9 cellular contexts compared by ENCODE assay signal in the genomic region with DNA sequence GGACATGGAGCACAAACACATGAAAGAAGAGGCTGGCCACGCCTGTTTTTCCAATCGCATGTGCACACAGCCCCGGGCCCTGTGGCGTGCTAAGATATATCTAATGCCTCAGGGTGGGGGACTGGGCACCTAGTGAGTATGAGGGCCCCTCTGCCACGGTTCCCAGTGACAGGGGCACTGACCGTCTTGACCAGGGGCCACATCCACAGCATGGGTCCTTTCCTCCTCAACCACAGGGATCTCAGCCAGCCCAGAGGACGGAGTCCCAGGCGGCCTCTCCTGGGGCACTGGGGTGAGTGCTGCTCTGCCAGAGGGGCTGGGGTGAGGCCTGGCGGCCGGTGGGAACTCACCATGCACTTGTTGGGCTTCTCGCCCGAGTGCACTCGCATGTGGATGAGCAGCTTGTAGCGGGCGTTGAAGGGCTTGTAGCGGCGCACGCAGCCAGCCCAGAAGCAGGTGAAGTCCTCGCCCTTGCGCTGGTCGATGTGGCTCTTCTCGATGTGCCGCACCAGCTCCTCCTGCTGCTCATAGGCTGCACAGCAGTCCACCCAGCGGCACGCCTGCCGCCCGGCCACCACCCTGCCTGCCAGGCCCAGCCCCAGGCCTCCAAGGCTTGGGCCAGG.
DNase-seq lines count a peak whose midpoint lies in the region; ATAC-seq, FAIRE-seq and TF ChIP-seq lines count a peak whose summit lies in the region.
"Had no signal": no experiment of that assay in that cellular context is flagged by ENCODE, and none has a peak within 500 bp of the region (broad histone marks: within the 10 kb centered on the region; RNA-seq: fewer than 3 reads in every experiment).

No MANE protein-coding gene starts in this region.

- H3K14ac ChIP-seq in H1 (ENCODE audit: insufficient read length) = no peak overlapping the region

- H4K20me1 ChIP-seq in Karpas-422 (ENCODE audit: insufficient read depth, low read depth, low read length) (0 out of 2 replicates have a peak, but pooled peaks cover 3% of the 10 kb centered on the region), H1 (replicated peaks in 1 of 2; ENCODE audit: control insufficient read depth in 1 of 2, insufficient read depth in 2 of 2, low read length in 2 of 2) (no peaks in the 10 kb centered on the region)

- H3K4me1 ChIP-seq in Karpas-422 (ENCODE audit: low read length) (no peaks in the 10 kb centered on the region), H1 (replicated peaks in 1 of 4; ENCODE audit: control insufficient read depth in 3 of 4, insufficient read depth in 4 of 4, low read length in 3 of 4) (peaks cover 0 to 7% (median 5%) of the 10 kb centered on the region in 4 experiments; a peak in 5 of 7 replicates)

- peak; percentile 45 for FAIRE-seq in H1 (lab: Jason Lieb, UNC)

- no peak overlapping the region for H2AK5ac ChIP-seq in H1 (ENCODE audit: low read depth, low read length)

- no peak for ATAC-seq in GM21723 (IDR thresholded peaks at IDR 0.05; ENCODE audit: unreplicated experiment)
- ATAC-seq: naive thymus-derived CD8-positive, alpha-beta T cell had no signal

- peak overlapping the region; percentile 73 for H3K4ac ChIP-seq in H1 (replicated peaks; ENCODE audit: insufficient read length, low read depth, low read length)

- no peaks in the 10 kb centered on the region for H3K27me3 ChIP-seq in Karpas-422 (ENCODE audit: low read length)
- H3K27me3 ChIP-seq in H1 (replicated peaks in 1 of 4; ENCODE audit: control insufficient read depth in 3 of 4, extremely low read depth in 1 of 4, insufficient read depth in 3 of 4, low read length in 3 of 4) = peaks cover 0 to 7% (median 1%) of the 10 kb centered on the region in 4 experiments; a peak in 4 of 7 replicates

- TF ChIP-seq EP300 in H1 (IDR thresholded peaks at IDR 0.05; ENCODE audit: borderline replicate concordance in 1 of 2, low read depth in 2 of 2, low read length in 2 of 2) = no peak

- H3K27ac ChIP-seq in Karpas-422 (ENCODE audit: low read length) (no peak overlapping the region), H1 (ENCODE audit: low read depth, low read length) (no peak overlapping the region)

- H3K23me2 ChIP-seq in H1 (ENCODE audit: low read depth, low read length) = no peaks in the 10 kb centered on the region

- H3K9me3 ChIP-seq in Karpas-422 (ENCODE audit: low read length) (no peaks in the 10 kb centered on the region), H1 (ENCODE audit: insufficient read depth in 2 of 2, low read depth in 1 of 2, low read length in 1 of 2) (no peaks in the 10 kb centered on the region)

- H4K91ac ChIP-seq in H1 (replicated peaks; ENCODE audit: insufficient read length, low read length) = peak overlapping the region; percentile 63

- CTCF ChIA-PET in H1 (lab: Charles Lee; ENCODE audit: partially characterized antibody) (interaction anchor here (0.6 to 17.1 kb wide), 48 partner anchors 8 to 240 kb away, joined by 3 to 264 read pairs (median 5); no protein-coding TSS in a partner anchor), HEK293T (lab: Yijun Ruan, JAX) (interaction anchor here (0.6 kb wide), 1 partner anchor 123 kb away, joined by 3 read pairs; no protein-coding TSS in a partner anchor)

- no peak overlapping the region; the same call in 1 of the 2 replicates for H2BK12ac ChIP-seq in H1 (ENCODE audit: low read depth, low read length)

- no peak overlapping the region for H3K23ac ChIP-seq in H1 (ENCODE audit: insufficient read length)

- H3K4me2 ChIP-seq in Karpas-422 (ENCODE audit: low read depth, low read length, poor library complexity, severe bottlenecking) = no peak overlapping the region
- H3K4me2 ChIP-seq in H1 (ENCODE audit: insufficient read depth in 1 of 2, low read depth in 2 of 2, low read length in 2 of 2) = no peak overlapping the region

- H4K5ac ChIP-seq in H1 (ENCODE audit: insufficient read length, low read depth, low read length) = no peak overlapping the region

- H3K79me2 ChIP-seq in Karpas-422 (ENCODE audit: low read length) (no peaks in the 10 kb centered on the region), H1 (ENCODE audit: control insufficient read depth in 1 of 2, insufficient read depth in 2 of 2, low read length in 2 of 2) (no peaks in the 10 kb centered on the region)

- H2BK120ac ChIP-seq in H1 (replicated peaks; ENCODE audit: low read depth, low read length) = no peak overlapping the region

- TF ChIP-seq CTCF in H1 (IDR thresholded peaks at IDR 0.05; ENCODE audit: control extremely low read depth in 1 of 3, insufficient read depth in 1 of 3, low read depth in 1 of 3, low read length in 3 of 3) = peak; percentile 90 to 98 (median 97)

- TF ChIP-seq POLR2A in H1 (IDR thresholded peaks at IDR 0.05; ENCODE audit: control extremely low read depth in 1 of 2, low read depth in 2 of 2, low read length in 2 of 2) = no peak

- POLR2A ChIA-PET in H1 (lab: Charles Lee; ENCODE audit: partially characterized antibody) = interaction anchor here (0.8 to 0.9 kb wide), 2 partner anchors 81 to 103 kb away, joined by 3 to 4 read pairs; no protein-coding TSS in a partner anchor
- POLR2A ChIA-PET in HEK293T (lab: Yijun Ruan, JAX) = no interaction called here

- peak overlapping the region; percentile 81; the same call in 1 of the 2 replicates for H4K8ac ChIP-seq in H1 (ENCODE audit: extremely low read depth, insufficient read depth, low read length)

- peak; percentile 85 to 87 for TF ChIP-seq RAD21 in H1 (IDR thresholded peaks at IDR 0.05 in 1 of 2, conservative IDR thresholded peaks at IDR 0.05 in 1 of 2; ENCODE audit: low read depth in 2 of 2, low read length in 2 of 2)

- no peaks in the 10 kb centered on the region for H3K9me2 ChIP-seq in Karpas-422 (replicated peaks; ENCODE audit: insufficient read depth, low read length)

- no peaks in the 10 kb centered on the region for H3K36me3 ChIP-seq in Karpas-422 (ENCODE audit: insufficient read depth, low read length)
- no peaks in the 10 kb centered on the region for H3K36me3 ChIP-seq in H1 (ENCODE audit: control insufficient read depth in 2 of 4, insufficient read depth in 4 of 4, low read length in 3 of 4)

- H2BK20ac ChIP-seq in H1 (ENCODE audit: low read length) = no peak overlapping the region

- no peak overlapping the region for H2BK15ac ChIP-seq in H1 (ENCODE audit: low read length)

- no peaks in the 10 kb centered on the region for H3K79me1 ChIP-seq in H1 (ENCODE audit: low read depth, low read length)

- H3K18ac ChIP-seq in H1 (ENCODE audit: extremely low read depth, low read length) = 0 out of 2 replicates have a peak overlapping the region, but pooled peaks have one; percentile 22

- DNase-seq in COLO668 (lab: John Stamatoyannopoulos, UW; ENCODE audit: unreplicated experiment) (peak; percentile 74), Karpas-422 (peak; percentile 55), H1 (ENCODE audit: low read depth in 1 of 2, low spot score in 2 of 2) (peak; percentile 74 to 88), lung microvascular endothelial cell (ENCODE audit: low read depth in 2 of 2) (peak; percentile 20 to 34), LoVo (ENCODE audit: low spot score) (no peak), HEK293T (ENCODE audit: extremely low spot score) (no peak), NCI-H1048 (lab: John Stamatoyannopoulos, UW) (no peak)
- DNase-seq: naive thymus-derived CD8-positive, alpha-beta T cell had no signal

- WGBS in H1 (ENCODE audit: extremely low coverage in 1 of 2, insufficient coverage in 1 of 2, insufficient read length in 1 of 2, insufficient replicate concordance in 2 of 2, low coverage in 1 of 2, low lambda C conversion rate in 2 of 2, missing lambda C conversion rate in 1 of 2), 2 experiments = 45% methylated on average over 25 of the region's 27 CpGs; no CpG with 5 or more reads in 1 of the 2 experiments

- H2AFZ ChIP-seq in Karpas-422 (ENCODE audit: low read length) = no peak overlapping the region
- peak overlapping the region; percentile 55; the same call in 1 of the 2 replicates for H2AFZ ChIP-seq in H1 (ENCODE audit: low read length)

- no peak overlapping the region for H2BK5ac ChIP-seq in H1 (ENCODE audit: low read depth, low read length)

- no peak overlapping the region for H3K4me3 ChIP-seq in Karpas-422 (ENCODE audit: low read length)
- H3K4me3 ChIP-seq in H1 (ENCODE audit: extremely low read depth in 1 of 4, insufficient read depth in 2 of 4, low read depth in 3 of 4, low read length in 4 of 4) = no peak overlapping the region

- H3K9ac ChIP-seq in Karpas-422 (ENCODE audit: low read length) (no peak overlapping the region), H1 (replicated peaks in 1 of 4; ENCODE audit: extremely low read depth in 1 of 4, low read depth in 3 of 4, low read length in 3 of 4) (no peak overlapping the region; a peak in 1 of 7 replicates)

- no peak overlapping the region for H3K56ac ChIP-seq in H1 (replicated peaks; ENCODE audit: insufficient read length, low read depth, low read length)

TF ChIP-seq in H1, 55 proteins besides CTCF, POLR2A, EP300 and RAD21 (continues in another document):
- TF ChIP-seq TCF12 (IDR thresholded peaks at IDR 0.05; ENCODE audit: low read depth, low read length) (no peak), MAX (IDR thresholded peaks at IDR 0.05) (peak; percentile 90), EGR1 (IDR thresholded peaks at IDR 0.05; ENCODE audit: borderline replicate concordance, low read depth, low read length) (no peak), SUZ12 (IDR thresholded peaks at IDR 0.05; ENCODE audit: low read length) (no peak), RXRA (IDR thresholded peaks at IDR 0.05; ENCODE audit: insufficient read depth, low read depth, low read length) (no peak)

TF ChIP-seq in HEK293T, 16 proteins besides CTCF, POLR2A, EP300 and RAD21:
- TF ChIP-seq LEF1 (IDR thresholded peaks at IDR 0.05; ENCODE audit: borderline replicate concordance) = no peak
- no peak for TF ChIP-seq TARDBP (IDR thresholded peaks at IDR 0.05)
TF ChIP-seq in HEK293T: peak in this region for 0.

Comparison
In these comparisons a context has a peak if more than half of its experiments do, and no peak if none do; other contexts are left out.
1. DNase-seq: peak in COLO668 (single experiment), Karpas-422 (single experiment), H1 (2 of 2) and lung microvascular endothelial cell (2 of 2); none in LoVo (single experiment), HEK293T (single experiment) and NCI-H1048 (single experiment).